Comparison of ENCODE assay signal across 1 cellular context in the genomic region with DNA sequence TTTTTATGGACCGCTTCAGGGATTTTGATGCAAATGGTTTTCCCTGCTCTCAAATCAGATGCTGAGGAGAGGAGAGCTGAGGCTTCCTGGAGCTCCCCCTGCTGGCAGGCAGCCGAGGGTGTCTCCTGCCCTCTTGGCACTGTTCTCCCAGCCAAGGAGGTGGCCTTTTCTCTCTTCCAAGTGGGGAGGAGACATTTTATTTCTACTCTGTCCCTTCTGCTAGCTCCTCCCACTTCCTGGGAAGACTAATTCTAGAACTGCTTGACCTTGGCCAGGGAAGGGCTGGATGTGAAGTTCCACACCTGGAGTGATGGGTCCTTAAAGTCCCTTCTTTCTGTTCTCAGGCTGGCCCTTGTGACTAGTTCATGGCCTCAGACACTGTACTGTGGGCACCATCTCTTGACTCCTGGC.
TF ChIP-seq lines count a peak whose summit lies in the region.

No MANE protein-coding gene starts in this region.

TF ChIP-seq in HCT116, 20 proteins besides CTCF, POLR2A, EP300 and RAD21 (continued from another document):
- TF ChIP-seq, protein P1, sequence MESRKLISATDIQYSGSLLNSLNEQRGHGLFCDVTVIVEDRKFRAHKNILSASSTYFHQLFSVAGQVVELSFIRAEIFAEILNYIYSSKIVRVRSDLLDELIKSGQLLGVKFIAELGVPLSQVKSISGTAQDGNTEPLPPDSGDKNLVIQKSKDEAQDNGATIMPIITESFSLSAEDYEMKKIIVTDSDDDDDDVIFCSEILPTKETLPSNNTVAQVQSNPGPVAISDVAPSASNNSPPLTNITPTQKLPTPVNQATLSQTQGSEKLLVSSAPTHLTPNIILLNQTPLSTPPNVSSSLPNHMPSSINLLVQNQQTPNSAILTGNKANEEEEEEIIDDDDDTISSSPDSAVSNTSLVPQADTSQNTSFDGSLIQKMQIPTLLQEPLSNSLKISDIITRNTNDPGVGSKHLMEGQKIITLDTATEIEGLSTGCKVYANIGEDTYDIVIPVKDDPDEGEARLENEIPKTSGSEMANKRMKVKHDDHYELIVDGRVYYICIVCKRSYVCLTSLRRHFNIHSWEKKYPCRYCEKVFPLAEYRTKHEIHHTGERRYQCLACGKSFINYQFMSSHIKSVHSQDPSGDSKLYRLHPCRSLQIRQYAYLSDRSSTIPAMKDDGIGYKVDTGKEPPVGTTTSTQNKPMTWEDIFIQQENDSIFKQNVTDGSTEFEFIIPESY (IDR thresholded peaks at IDR 0.05; ENCODE audit: extremely low read depth, insufficient replicate concordance, low read length), result no peak
- TF ChIP-seq POLR2AphosphoS5 (IDR thresholded peaks at IDR 0.05; ENCODE audit: low read depth, low read length) (peak; percentile 42; the same call in 1 of the 2 replicates), SRF (IDR thresholded peaks at IDR 0.05; ENCODE audit: low read depth) (no peak)
